In the genomic region with DNA sequence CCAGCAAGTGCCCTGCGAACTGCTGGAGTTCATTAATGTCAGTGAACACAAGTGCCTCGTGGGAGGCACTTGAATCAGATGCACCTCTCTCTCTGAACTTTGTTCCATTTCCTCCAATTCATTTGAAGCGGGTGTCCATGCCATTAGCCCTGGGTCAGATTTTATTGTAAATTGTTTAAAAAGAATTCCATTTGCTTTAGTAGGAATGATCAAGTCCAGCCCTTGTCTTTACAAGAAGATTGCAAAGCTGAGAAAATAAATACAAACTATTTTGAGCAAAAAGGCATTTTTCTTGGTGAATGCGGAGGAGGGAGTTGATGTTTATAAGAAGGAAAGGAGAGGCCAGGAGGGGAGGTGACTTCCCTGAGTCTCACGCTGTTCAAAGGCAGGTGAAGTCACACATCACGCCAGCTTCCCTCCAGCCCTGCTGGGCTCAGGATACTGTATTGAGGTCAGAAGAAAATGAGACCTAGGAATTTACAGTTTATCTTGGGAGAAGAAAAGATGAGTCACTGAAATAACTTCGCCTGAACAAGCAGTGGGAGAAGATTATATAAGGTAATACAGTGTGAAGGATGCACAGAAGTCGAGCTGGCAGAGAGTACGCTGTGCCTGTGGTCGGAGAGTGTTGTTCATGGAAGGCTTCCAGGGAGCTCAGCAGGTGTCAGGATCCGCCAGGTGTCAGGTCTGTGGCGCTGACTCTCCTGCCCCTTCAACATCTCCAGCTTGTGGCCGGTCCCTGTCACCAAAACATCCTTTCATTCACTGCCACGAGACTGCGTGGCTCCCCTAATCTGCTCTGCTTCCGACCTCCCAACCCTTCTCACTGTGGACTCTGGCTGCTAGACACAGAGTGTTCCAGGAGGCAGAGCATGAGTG, we compare ENCODE assay signal across 1 cellular context.
TF ChIP-seq lines count a peak whose summit lies in the region.

No MANE protein-coding gene starts in this region.

TF ChIP-seq in HEK293, 187 proteins besides CTCF, POLR2A, EP300 and RAD21 (continued from another document and continues in another):
- TF ChIP-seq, protein P1, sequence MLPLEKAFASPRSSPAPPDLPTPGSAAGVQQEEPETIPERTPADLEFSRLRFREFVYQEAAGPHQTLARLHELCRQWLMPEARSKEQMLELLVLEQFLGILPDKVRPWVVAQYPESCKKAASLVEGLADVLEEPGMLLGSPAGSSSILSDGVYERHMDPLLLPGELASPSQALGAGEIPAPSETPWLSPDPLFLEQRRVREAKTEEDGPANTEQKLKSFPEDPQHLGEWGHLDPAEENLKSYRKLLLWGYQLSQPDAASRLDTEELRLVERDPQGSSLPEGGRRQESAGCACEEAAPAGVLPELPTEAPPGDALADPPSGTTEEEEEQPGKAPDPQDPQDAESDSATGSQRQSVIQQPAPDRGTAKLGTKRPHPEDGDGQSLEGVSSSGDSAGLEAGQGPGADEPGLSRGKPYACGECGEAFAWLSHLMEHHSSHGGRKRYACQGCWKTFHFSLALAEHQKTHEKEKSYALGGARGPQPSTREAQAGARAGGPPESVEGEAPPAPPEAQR (tag by site-specific recombination; IDR thresholded peaks at IDR 0.05), result no peak
- TF ChIP-seq GLIS1 (tag by site-specific recombination; IDR thresholded peaks at IDR 0.05) (peak; percentile 69), MZF1 (tag by site-specific recombination; IDR thresholded peaks at IDR 0.05; ENCODE audit: borderline replicate concordance) (no peak), ZNF548 (tag by site-specific recombination; IDR thresholded peaks at IDR 0.05) (no peak), ZNF211 (tag by site-specific recombination; IDR thresholded peaks at IDR 0.05; ENCODE audit: low read depth) (no peak), ZNF391 (tag by site-specific recombination; IDR thresholded peaks at IDR 0.05; ENCODE audit: borderline replicate concordance, low read depth) (no peak; the same call in 1 of the 2 replicates), WT1 (tag by site-specific recombination; IDR thresholded peaks at IDR 0.05) (peak; percentile 95), ZNF510 (tag by site-specific recombination; IDR thresholded peaks at IDR 0.05; ENCODE audit: insufficient replicate concordance) (no peak), ZSCAN23 (tag by site-specific recombination; IDR thresholded peaks at IDR 0.05) (peak; percentile 81), ZNF777 (tag by site-specific recombination; IDR thresholded peaks at IDR 0.05; ENCODE audit: borderline replicate concordance) (no peak), ZNF658 (tag by site-specific recombination; IDR thresholded peaks at IDR 0.05) (no peak), ZNF596 (tag by site-specific recombination; IDR thresholded peaks at IDR 0.05) (no peak), ZNF549 (tag by site-specific recombination; IDR thresholded peaks at IDR 0.05) (no peak), ZIC2 (tag by site-specific recombination; IDR thresholded peaks at IDR 0.05) (peak; percentile 83), ZNF2 (tag by site-specific recombination; IDR thresholded peaks at IDR 0.05) (peak; percentile 27; the same call in 1 of the 2 replicates), IKZF3 (tag by site-specific recombination; IDR thresholded peaks at IDR 0.05) (peak; percentile 87), KLF16 (tag by site-specific recombination; IDR thresholded peaks at IDR 0.05) (peak; percentile 43; the same call in 1 of the 2 replicates), GFI1B (tag by site-specific recombination; IDR thresholded peaks at IDR 0.05) (no peak), ZNF423 (tag by site-specific recombination; IDR thresholded peaks at IDR 0.05) (no peak), ZNF48 (tag by site-specific recombination; IDR thresholded peaks at IDR 0.05) (no peak), ZNF660 (tag by site-specific recombination; IDR thresholded peaks at IDR 0.05) (peak; percentile 73; the same call in 1 of the 2 replicates), YY1 (tag by site-specific recombination; IDR thresholded peaks at IDR 0.05) (no peak), ZNF16 (tag by site-specific recombination; IDR thresholded peaks at IDR 0.05; ENCODE audit: low read depth) (no peak), ZFP41 (tag by site-specific recombination; IDR thresholded peaks at IDR 0.05; ENCODE audit: borderline replicate concordance) (no peak), ZNF112 (tag by site-specific recombination; IDR thresholded peaks at IDR 0.05) (no peak), ZNF311 (tag by site-specific recombination; IDR thresholded peaks at IDR 0.05; ENCODE audit: borderline replicate concordance) (no peak), KLF10 (tag by site-specific recombination; IDR thresholded peaks at IDR 0.05) (peak; percentile 55; the same call in 1 of the 2 replicates), ZEB2 (tag by site-specific recombination; IDR thresholded peaks at IDR 0.05) (peak; percentile 80), ZNF621 (tag by site-specific recombination; IDR thresholded peaks at IDR 0.05) (no peak), ZNF600 (tag by site-specific recombination; IDR thresholded peaks at IDR 0.05) (peak; percentile 89), ZXDB (tag by site-specific recombination; IDR thresholded peaks at IDR 0.05) (peak; percentile 90), ZNF324 (tag by site-specific recombination; IDR thresholded peaks at IDR 0.05) (peak; percentile 68; the same call in 1 of the 2 replicates), PRDM1 (tag by site-specific recombination; IDR thresholded peaks at IDR 0.05) (peak; percentile 62), ZNF473 (tag by site-specific recombination; IDR thresholded peaks at IDR 0.05) (no peak), ZNF248 (tag by site-specific recombination; IDR thresholded peaks at IDR 0.05) (no peak)
- TF ChIP-seq, protein P2, sequence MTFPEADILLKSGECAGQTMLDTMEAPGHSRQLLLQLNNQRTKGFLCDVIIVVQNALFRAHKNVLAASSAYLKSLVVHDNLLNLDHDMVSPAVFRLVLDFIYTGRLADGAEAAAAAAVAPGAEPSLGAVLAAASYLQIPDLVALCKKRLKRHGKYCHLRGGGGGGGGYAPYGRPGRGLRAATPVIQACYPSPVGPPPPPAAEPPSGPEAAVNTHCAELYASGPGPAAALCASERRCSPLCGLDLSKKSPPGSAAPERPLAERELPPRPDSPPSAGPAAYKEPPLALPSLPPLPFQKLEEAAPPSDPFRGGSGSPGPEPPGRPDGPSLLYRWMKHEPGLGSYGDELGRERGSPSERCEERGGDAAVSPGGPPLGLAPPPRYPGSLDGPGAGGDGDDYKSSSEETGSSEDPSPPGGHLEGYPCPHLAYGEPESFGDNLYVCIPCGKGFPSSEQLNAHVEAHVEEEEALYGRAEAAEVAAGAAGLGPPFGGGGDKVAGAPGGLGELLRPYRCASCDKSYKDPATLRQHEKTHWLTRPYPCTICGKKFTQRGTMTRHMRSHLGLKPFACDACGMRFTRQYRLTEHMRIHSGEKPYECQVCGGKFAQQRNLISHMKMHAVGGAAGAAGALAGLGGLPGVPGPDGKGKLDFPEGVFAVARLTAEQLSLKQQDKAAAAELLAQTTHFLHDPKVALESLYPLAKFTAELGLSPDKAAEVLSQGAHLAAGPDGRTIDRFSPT (tag by site-specific recombination; IDR thresholded peaks at IDR 0.05), result peak; percentile 70; the same call in 1 of the 2 replicates
- TF ChIP-seq, protein P3, sequence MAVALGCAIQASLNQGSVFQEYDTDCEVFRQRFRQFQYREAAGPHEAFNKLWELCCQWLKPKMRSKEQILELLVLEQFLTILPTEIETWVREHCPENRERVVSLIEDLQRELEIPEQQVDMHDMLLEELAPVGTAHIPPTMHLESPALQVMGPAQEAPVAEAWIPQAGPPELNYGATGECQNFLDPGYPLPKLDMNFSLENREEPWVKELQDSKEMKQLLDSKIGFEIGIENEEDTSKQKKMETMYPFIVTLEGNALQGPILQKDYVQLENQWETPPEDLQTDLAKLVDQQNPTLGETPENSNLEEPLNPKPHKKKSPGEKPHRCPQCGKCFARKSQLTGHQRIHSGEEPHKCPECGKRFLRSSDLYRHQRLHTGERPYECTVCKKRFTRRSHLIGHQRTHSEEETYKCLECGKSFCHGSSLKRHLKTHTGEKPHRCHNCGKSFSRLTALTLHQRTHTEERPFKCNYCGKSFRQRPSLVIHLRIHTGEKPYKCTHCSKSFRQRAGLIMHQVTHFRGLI (tag by site-specific recombination; IDR thresholded peaks at IDR 0.05), result peak; percentile 58; the same call in 1 of the 2 replicates
- TF ChIP-seq, protein P4, sequence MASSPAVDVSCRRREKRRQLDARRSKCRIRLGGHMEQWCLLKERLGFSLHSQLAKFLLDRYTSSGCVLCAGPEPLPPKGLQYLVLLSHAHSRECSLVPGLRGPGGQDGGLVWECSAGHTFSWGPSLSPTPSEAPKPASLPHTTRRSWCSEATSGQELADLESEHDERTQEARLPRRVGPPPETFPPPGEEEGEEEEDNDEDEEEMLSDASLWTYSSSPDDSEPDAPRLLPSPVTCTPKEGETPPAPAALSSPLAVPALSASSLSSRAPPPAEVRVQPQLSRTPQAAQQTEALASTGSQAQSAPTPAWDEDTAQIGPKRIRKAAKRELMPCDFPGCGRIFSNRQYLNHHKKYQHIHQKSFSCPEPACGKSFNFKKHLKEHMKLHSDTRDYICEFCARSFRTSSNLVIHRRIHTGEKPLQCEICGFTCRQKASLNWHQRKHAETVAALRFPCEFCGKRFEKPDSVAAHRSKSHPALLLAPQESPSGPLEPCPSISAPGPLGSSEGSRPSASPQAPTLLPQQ (tag by site-specific recombination; IDR thresholded peaks at IDR 0.05), result peak; percentile 56; the same call in 1 of the 2 replicates
- TF ChIP-seq, protein P5, sequence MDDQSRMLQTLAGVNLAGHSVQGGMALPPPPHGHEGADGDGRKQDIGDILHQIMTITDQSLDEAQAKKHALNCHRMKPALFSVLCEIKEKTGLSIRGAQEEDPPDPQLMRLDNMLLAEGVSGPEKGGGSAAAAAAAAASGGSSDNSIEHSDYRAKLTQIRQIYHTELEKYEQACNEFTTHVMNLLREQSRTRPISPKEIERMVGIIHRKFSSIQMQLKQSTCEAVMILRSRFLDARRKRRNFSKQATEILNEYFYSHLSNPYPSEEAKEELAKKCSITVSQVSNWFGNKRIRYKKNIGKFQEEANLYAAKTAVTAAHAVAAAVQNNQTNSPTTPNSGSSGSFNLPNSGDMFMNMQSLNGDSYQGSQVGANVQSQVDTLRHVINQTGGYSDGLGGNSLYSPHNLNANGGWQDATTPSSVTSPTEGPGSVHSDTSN (CRISPR knock-in tag; IDR thresholded peaks at IDR 0.05), result no peak
- TF ChIP-seq, protein P6, sequence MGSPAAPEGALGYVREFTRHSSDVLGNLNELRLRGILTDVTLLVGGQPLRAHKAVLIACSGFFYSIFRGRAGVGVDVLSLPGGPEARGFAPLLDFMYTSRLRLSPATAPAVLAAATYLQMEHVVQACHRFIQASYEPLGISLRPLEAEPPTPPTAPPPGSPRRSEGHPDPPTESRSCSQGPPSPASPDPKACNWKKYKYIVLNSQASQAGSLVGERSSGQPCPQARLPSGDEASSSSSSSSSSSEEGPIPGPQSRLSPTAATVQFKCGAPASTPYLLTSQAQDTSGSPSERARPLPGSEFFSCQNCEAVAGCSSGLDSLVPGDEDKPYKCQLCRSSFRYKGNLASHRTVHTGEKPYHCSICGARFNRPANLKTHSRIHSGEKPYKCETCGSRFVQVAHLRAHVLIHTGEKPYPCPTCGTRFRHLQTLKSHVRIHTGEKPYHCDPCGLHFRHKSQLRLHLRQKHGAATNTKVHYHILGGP (tag by site-specific recombination; IDR thresholded peaks at IDR 0.05), result no peak
- TF ChIP-seq, protein P7, sequence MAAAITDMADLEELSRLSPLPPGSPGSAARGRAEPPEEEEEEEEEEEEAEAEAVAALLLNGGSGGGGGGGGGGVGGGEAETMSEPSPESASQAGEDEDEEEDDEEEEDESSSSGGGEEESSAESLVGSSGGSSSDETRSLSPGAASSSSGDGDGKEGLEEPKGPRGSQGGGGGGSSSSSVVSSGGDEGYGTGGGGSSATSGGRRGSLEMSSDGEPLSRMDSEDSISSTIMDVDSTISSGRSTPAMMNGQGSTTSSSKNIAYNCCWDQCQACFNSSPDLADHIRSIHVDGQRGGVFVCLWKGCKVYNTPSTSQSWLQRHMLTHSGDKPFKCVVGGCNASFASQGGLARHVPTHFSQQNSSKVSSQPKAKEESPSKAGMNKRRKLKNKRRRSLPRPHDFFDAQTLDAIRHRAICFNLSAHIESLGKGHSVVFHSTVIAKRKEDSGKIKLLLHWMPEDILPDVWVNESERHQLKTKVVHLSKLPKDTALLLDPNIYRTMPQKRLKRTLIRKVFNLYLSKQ (tag by site-specific recombination; IDR thresholded peaks at IDR 0.05; ENCODE audit: borderline replicate concordance), result no peak
- TF ChIP-seq, protein P8, sequence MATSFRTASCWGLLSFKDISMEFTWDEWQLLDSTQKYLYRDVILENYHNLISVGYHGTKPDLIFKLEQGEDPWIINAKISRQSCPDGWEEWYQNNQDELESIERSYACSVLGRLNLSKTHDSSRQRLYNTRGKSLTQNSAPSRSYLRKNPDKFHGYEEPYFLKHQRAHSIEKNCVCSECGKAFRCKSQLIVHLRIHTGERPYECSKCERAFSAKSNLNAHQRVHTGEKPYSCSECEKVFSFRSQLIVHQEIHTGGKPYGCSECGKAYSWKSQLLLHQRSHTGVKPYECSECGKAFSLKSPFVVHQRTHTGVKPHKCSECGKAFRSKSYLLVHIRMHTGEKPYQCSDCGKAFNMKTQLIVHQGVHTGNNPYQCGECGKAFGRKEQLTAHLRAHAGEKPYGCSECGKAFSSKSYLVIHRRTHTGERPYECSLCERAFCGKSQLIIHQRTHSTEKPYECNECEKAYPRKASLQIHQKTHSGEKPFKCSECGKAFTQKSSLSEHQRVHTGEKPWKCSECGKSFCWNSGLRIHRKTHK (tag by site-specific recombination; IDR thresholded peaks at IDR 0.05), result no peak
- TF ChIP-seq, protein P9, sequence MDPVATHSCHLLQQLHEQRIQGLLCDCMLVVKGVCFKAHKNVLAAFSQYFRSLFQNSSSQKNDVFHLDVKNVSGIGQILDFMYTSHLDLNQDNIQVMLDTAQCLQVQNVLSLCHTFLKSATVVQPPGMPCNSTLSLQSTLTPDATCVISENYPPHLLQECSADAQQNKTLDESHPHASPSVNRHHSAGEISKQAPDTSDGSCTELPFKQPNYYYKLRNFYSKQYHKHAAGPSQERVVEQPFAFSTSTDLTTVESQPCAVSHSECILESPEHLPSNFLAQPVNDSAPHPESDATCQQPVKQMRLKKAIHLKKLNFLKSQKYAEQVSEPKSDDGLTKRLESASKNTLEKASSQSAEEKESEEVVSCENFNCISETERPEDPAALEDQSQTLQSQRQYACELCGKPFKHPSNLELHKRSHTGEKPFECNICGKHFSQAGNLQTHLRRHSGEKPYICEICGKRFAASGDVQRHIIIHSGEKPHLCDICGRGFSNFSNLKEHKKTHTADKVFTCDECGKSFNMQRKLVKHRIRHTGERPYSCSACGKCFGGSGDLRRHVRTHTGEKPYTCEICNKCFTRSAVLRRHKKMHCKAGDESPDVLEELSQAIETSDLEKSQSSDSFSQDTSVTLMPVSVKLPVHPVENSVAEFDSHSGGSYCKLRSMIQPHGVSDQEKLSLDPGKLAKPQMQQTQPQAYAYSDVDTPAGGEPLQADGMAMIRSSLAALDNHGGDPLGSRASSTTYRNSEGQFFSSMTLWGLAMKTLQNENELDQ (tag by site-specific recombination; IDR thresholded peaks at IDR 0.05; ENCODE audit: low read depth), result no peak
- TF ChIP-seq, protein P10, sequence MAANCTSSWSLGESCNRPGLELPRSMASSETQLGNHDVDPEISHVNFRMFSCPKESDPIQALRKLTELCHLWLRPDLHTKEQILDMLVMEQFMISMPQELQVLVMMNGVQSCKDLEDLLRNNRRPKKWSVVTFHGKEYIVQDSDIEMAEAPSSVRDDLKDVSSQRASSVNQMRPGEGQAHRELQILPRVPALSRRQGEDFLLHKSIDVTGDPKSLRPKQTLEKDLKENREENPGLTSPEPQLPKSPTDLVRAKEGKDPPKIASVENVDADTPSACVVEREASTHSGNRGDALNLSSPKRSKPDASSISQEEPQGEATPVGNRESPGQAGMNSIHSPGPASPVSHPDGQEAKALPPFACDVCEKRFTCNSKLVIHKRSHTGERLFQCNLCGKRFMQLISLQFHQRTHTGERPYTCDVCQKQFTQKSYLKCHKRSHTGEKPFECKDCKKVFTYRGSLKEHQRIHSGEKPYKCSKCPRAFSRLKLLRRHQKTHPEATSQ (tag by site-specific recombination; IDR thresholded peaks at IDR 0.05), result 0 out of 2 replicates have a peak, but pooled peaks have one; percentile 32
